Comparison of ENCODE assay signal across 8 cellular contexts in the genomic region with DNA sequence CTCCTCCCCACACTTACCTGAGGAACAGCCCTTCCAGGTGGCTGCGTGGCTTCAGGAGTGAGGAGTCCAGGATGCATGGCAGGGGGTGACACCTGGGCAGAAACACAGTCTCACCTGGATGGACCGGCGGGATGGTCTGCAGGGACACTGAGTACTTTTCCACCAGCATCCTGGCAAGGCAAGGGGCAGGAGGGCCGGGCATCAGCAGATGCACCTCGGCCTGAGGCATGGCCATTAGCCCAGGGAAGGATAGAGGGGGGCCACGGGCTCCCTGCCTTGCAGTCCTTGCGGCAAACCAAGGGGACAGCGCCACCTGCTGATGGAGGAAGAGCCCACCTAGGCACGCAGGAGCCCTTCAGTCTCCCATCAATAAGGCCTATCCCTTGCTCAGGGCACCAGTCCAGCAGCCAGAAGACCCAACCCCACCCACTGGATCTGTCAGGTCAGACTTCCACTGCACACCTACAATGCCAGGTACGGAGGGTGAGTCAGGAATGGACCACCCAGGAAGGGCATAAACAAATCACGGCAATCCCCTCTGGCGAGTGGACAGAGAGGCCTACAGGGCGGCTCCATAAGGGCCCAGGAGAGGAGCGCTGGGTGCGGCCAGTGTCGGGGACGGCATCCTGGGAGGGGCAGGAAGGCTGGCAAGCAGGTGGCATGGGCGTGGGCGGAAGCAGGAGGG. TPM values are rescaled to one million over a fixed set of nuclear protein-coding genes. Genes with fewer than 3 reads are reported as not detected.
DNase-seq lines count a peak whose midpoint lies in the region; ATAC-seq and TF ChIP-seq lines count a peak whose summit lies in the region.

No MANE protein-coding gene starts in this region.

- TF ChIP-seq EP300 in esophagus muscularis mucosa (IDR thresholded peaks at IDR 0.05): no peak

- CTCF ChIA-PET in PC-3 (lab: Charles Lee): interaction anchor here (0.6 to 1.3 kb wide), 2 partner anchors 32 to 103 kb away, joined by 4 to 10 read pairs; a partner anchor contains a TSS

- BruUV-seq in PC-3 (replicated peaks; lab: Mats Ljungman, UMichigan): no TSS peak

- H4K20me1 ChIP-seq in PC-3 (ENCODE audit: low read length): no peaks in the 10 kb centered on the region

- no peaks in the 10 kb centered on the region for H3K36me3 Mint-ChIP-seq in natural killer cell
- H3K36me3 Mint-ChIP-seq in stimulated activated naive B cell treated with anti-CD40 and anti-IgM and Interleukin-4, amounts not matched to agents 10 μg/mL and 1 μg/mL and 100 μg/mL, for 72 hours: no peaks in the 10 kb centered on the region

- H3K4me1 Mint-ChIP-seq in natural killer cell: peaks cover 11 to 22% of the 10 kb centered on the region in 2 donors
- H3K4me1 Mint-ChIP-seq in stimulated activated naive B cell treated with anti-CD40 and anti-IgM and Interleukin-4, amounts not matched to agents 10 μg/mL and 1 μg/mL and 100 μg/mL, for 72 hours: peaks cover 8 to 16% of the 10 kb centered on the region in 2 donors

- H3K27me3 ChIP-seq in PC-3 (ENCODE audit: low read length): no peaks in the 10 kb centered on the region
- no peaks in the 10 kb centered on the region for H3K27me3 ChIP-seq in esophagus muscularis mucosa

- H3K27ac ChIP-seq in PC-3 (ENCODE audit: low read length): no peak overlapping the region
- no peak overlapping the region for H3K27ac ChIP-seq in esophagus muscularis mucosa (replicated peaks in 1 of 4)

- no peak overlapping the region for H3K4me3 Mint-ChIP-seq in natural killer cell
- no peak overlapping the region for H3K4me3 Mint-ChIP-seq in stimulated activated naive B cell treated with anti-CD40 and anti-IgM and Interleukin-4, amounts not matched to agents 10 μg/mL and 1 μg/mL and 100 μg/mL, for 72 hours

- H3K27ac Mint-ChIP-seq in natural killer cell: peak overlapping the region in 1 of 2 donors; percentile 36
- H3K27ac Mint-ChIP-seq in stimulated activated naive B cell treated with anti-CD40 and anti-IgM and Interleukin-4, amounts not matched to agents 10 μg/mL and 1 μg/mL and 100 μg/mL, for 72 hours: peak overlapping the region; percentile 47

- POLR2A ChIA-PET in PC-3 (lab: Charles Lee; ENCODE audit: unreplicated experiment): no interaction called here

- H3K36me3 ChIP-seq in PC-3 (ENCODE audit: low read depth, low read length) (no peaks in the 10 kb centered on the region), esophagus muscularis mucosa (no peaks in the 10 kb centered on the region)

- H3K4me1 ChIP-seq in PC-3 (ENCODE audit: insufficient read depth, low read length) (no peaks in the 10 kb centered on the region), esophagus muscularis mucosa (peaks cover 0 to 16% (median 11%) of the 10 kb centered on the region in 4 donors)

- peak overlapping the region; percentile 57 for H3K4me2 ChIP-seq in PC-3 (ENCODE audit: low read length)

- H3K9ac ChIP-seq in PC-3 (ENCODE audit: low read length): no peak overlapping the region

- 31% methylated on average over 11 of the region's 19 CpGs for WGBS in esophagus muscularis mucosa

- no peaks in the 10 kb centered on the region for H3K79me2 ChIP-seq in PC-3 (ENCODE audit: low read length)

- TF ChIP-seq POLR2A in esophagus muscularis mucosa (IDR thresholded peaks at IDR 0.05; ENCODE audit: low read depth): no peak

- no peaks in the 10 kb centered on the region for H3K9me2 ChIP-seq in PC-3 (replicated peaks; ENCODE audit: low read length)

- peaks cover 0 to 2% of the 10 kb centered on the region in 2 donors for H3K27me3 Mint-ChIP-seq in natural killer cell (ENCODE audit: low read depth in 2 of 2)
- H3K27me3 Mint-ChIP-seq in stimulated activated naive B cell treated with anti-CD40 and anti-IgM and Interleukin-4, amounts not matched to agents 10 μg/mL and 1 μg/mL and 100 μg/mL, for 72 hours: peaks cover 8 to 25% of the 10 kb centered on the region in 2 donors

- DNase-seq in AML-193 (lab: John Stamatoyannopoulos, UW): peak; percentile 62 to 63
- peak; percentile 49 to 74 for DNase-seq in Kasumi-1 (lab: John Stamatoyannopoulos, UW)
- DNase-seq in PC-3: peak; percentile 91
- DNase-seq in activated T-cell treated with anti-CD3 and anti-CD28 coated beads, Interleukin-2, amount 50 U/mL, for 1 hour: peak; percentile 84
- DNase-seq in esophagus muscularis mucosa (ENCODE audit: extremely low spot score): no peak
- DNase-seq in natural killer cell: peak; percentile 83
- DNase-seq in stimulated activated naive B cell treated with anti-CD40 and anti-IgM and Interleukin-4, amounts not matched to agents 10 μg/mL and 1 μg/mL and 100 μg/mL, for 72 hours: peak; percentile 66

- H3K9me3 ChIP-seq in PC-3 (ENCODE audit: low read length): no peaks in the 10 kb centered on the region
- no peaks in the 10 kb centered on the region for H3K9me3 ChIP-seq in esophagus muscularis mucosa

- no peaks in the 10 kb centered on the region for H3F3A ChIP-seq in PC-3 (ENCODE audit: low read length, unreplicated experiment)

- ATAC-seq in GM19351 (IDR thresholded peaks at IDR 0.05; ENCODE audit: unreplicated experiment): peak; percentile 86
- peak; percentile 98 for ATAC-seq in PC-3
- peak; percentile 84 to 97 (median 89) for ATAC-seq in natural killer cell
- ATAC-seq in stimulated activated naive B cell treated with anti-CD40 and anti-IgM and Interleukin-4, amounts not matched to agents 10 μg/mL and 1 μg/mL and 100 μg/mL, for 72 hours (replicated peaks): peak; percentile 95 to 97

- intact Hi-C loops in PC-3 (cut with micrococcal nuclease): loop anchor here (5.0 kb wide), 1 partner anchor 152 kb away; a partner anchor contains a TSS
- intact Hi-C loops in esophagus muscularis mucosa (cut with DNase I): no loop called here
- intact Hi-C loops in natural killer cell (cut with micrococcal nuclease): loop anchor here (1.0 to 5.0 kb wide), 2 partner anchors 102 to 143 kb away; a partner anchor contains a TSS

- TF ChIP-seq CTCF in PC-3 (conservative IDR thresholded peaks at IDR 0.05; ENCODE audit: low read depth, low read length): peak; percentile 94
- TF ChIP-seq CTCF in esophagus muscularis mucosa (IDR thresholded peaks at IDR 0.05): peak; percentile 91 to 95 (median 94)
- TF ChIP-seq CTCF in natural killer cell (IDR thresholded peaks at IDR 0.05): peak; percentile 89

- H3K9me3 Mint-ChIP-seq in natural killer cell: no peaks in the 10 kb centered on the region
- no peaks in the 10 kb centered on the region for H3K9me3 Mint-ChIP-seq in stimulated activated naive B cell treated with anti-CD40 and anti-IgM and Interleukin-4, amounts not matched to agents 10 μg/mL and 1 μg/mL and 100 μg/mL, for 72 hours

- no peak overlapping the region for H3K4me3 ChIP-seq in PC-3 (ENCODE audit: low read length)
- no peak overlapping the region for H3K4me3 ChIP-seq in esophagus muscularis mucosa

- H2AFZ ChIP-seq in PC-3 (ENCODE audit: low read length): peak overlapping the region; percentile 33

RNA-seq across cellular contexts. Expression of a gene that starts 26.0 kb away (rescaled TPM):
- not detected in 2 replicates for total RNA-seq in PC-3 (2014; rRNA removed)
- total RNA-seq in esophagus muscularis mucosa: 1 to 10 TPM in 1 of 4 donors, under 1 TPM in 1, not detected in 2; 0.83 to 3.5 TPM
- 1 to 10 TPM; 1.1 to 2.3 (median 1.2) TPM for total RNA-seq in natural killer cell
